ENCODE assay signal across 21 cellular contexts in the genomic region with DNA sequence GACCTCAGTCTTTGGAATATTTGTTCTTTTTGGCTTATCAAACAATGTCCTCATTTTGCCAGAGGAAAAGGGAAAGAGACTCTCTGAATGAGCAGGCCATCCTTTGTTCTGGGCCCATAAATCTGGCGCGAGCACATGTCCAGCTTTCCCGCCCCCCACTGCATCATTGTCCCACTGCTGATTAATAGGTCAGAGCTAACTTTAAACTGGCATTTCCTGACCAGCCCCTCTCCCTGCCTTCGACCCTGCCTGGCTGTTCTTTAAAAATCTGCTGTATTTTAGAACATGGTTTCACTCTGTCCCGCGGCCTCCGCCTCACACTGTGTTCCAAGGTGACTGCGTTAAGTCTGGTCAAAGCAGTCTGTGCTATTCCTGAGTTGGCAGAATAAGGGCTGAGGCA.
DNase-seq lines count a peak whose midpoint lies in the region; ATAC-seq and TF ChIP-seq lines count a peak whose summit lies in the region.
"Had no signal": no experiment of that assay in that cellular context is flagged by ENCODE, and none has a peak within 500 bp of the region (broad histone marks: within the 10 kb centered on the region; RNA-seq: fewer than 3 reads in every experiment).

No MANE protein-coding gene starts in this region.

- no peak overlapping the region for H3K4me3 Mint-ChIP-seq in H9
- H3K4me3 Mint-ChIP-seq: effector memory CD8-positive, alpha-beta T cell had no signal

- no peaks in the 10 kb centered on the region for H4K20me1 ChIP-seq in H9 (ENCODE audit: control insufficient read depth, insufficient read depth, insufficient read length)

- no peak overlapping the region for H2AFZ ChIP-seq in H9 (ENCODE audit: low read length)

- no peak overlapping the region for H2BK20ac ChIP-seq in H9 (ENCODE audit: low read depth, low read length, poor library complexity, severe bottlenecking)

- H3K4me2 ChIP-seq in H9 (ENCODE audit: insufficient read depth, insufficient read length, low read length) = no peak overlapping the region

- no peaks in the 10 kb centered on the region for H3K9me3 Mint-ChIP-seq in H9

- no peaks in the 10 kb centered on the region for H3K9me3 ChIP-seq in H9 (ENCODE audit: control insufficient read depth, low read depth, low read length)
- no peaks in the 10 kb centered on the region for H3K9me3 ChIP-seq in gastroesophageal sphincter
- no peaks in the 10 kb centered on the region for H3K9me3 ChIP-seq in lung (ENCODE audit: control insufficient read depth in 2 of 2, insufficient read depth in 1 of 2, low read length in 1 of 2)
- H3K9me3 ChIP-seq in spleen = no peaks in the 10 kb centered on the region
- H3K9me3 ChIP-seq: BE2C had no signal

- H3K79me2 ChIP-seq in H9 (ENCODE audit: insufficient read depth, low read length) = no peaks in the 10 kb centered on the region

- H2BK15ac ChIP-seq in H9 (ENCODE audit: low read depth, low read length) = no peak overlapping the region

- H2AK5ac ChIP-seq in H9 (ENCODE audit: insufficient read length, low read length) = no peak overlapping the region

- H3K27ac Mint-ChIP-seq in H9 = peak overlapping the region in 2 of 3 experiments; percentile 7 to 69; a peak in 1 of 7 replicates
- H3K27ac Mint-ChIP-seq: effector memory CD8-positive, alpha-beta T cell had no signal

- H3K4ac ChIP-seq in H9 (ENCODE audit: low read depth, low read length) = no peak overlapping the region

- no peaks in the 10 kb centered on the region for H3K79me1 ChIP-seq in H9 (ENCODE audit: insufficient read depth, low read depth, low read length, poor library complexity, severe bottlenecking)

- no peaks in the 10 kb centered on the region for H3K27me3 Mint-ChIP-seq in H9 (ENCODE audit: low read depth)
- H3K27me3 Mint-ChIP-seq: effector memory CD8-positive, alpha-beta T cell had no signal

- no peak for TF ChIP-seq EP300 in gastroesophageal sphincter (IDR thresholded peaks at IDR 0.05)

- no peak overlapping the region for H3K18ac ChIP-seq in H9 (ENCODE audit: insufficient read length, low read depth, low read length)

- H3K4me3 ChIP-seq in gastroesophageal sphincter = no peak overlapping the region
- H3K4me3 ChIP-seq in lung = no peak overlapping the region
- H3K4me3 ChIP-seq in spleen = no peak overlapping the region

- H3K4me1 Mint-ChIP-seq in H9 = peaks cover 7 to 15% of the 10 kb centered on the region in 2 experiments; a peak in 3 of 4 replicates

- H3T11ph ChIP-seq in H9 (ENCODE audit: low read length) = no peak overlapping the region

- H2BK12ac ChIP-seq in H9 (ENCODE audit: insufficient read length, low read depth, low read length) = no peak overlapping the region

- TF ChIP-seq CTCF in H9 (conservative IDR thresholded peaks at IDR 0.05) = no peak
- no peak for TF ChIP-seq CTCF in gastroesophageal sphincter (IDR thresholded peaks at IDR 0.05)
- TF ChIP-seq CTCF in lung (IDR thresholded peaks at IDR 0.05; ENCODE audit: control extremely low read depth, extremely low read depth) = no peak
- no peak for TF ChIP-seq CTCF in spleen (IDR thresholded peaks at IDR 0.05 in 8 of 11, conservative IDR thresholded peaks at IDR 0.05 in 3 of 11)

- WGBS in H9 (ENCODE audit: extremely low coverage, insufficient read length, low lambda C conversion rate) = no CpG with 5 or more reads among the region's 8 CpGs
- WGBS in gastroesophageal sphincter (ENCODE audit: low coverage in 1 of 2), 2 donors = 20 to 67% methylated on average over 1 to 4 of the region's 8 CpGs
- 70 to 79% methylated on average over 8 of the region's 8 CpGs for WGBS in lung, 2 donors
- 51 to 79% (median 62%) methylated on average over 8 of the region's 8 CpGs for WGBS in spleen, 5 donors

- no peak overlapping the region for H2BK5ac ChIP-seq in H9 (ENCODE audit: insufficient read length, low read length)

- H3K4me1 ChIP-seq in H9 (ENCODE audit: insufficient read depth, low read length) (no peaks in the 10 kb centered on the region), gastroesophageal sphincter (peaks cover 0 to 13% (median 0%) of the 10 kb centered on the region in 3 donors), lung (ENCODE audit: control insufficient read depth in 2 of 2, insufficient read depth in 2 of 2, low read length in 2 of 2) (no peaks in the 10 kb centered on the region), spleen (peaks cover 0 to 16% (median 5%) of the 10 kb centered on the region in 6 donors)
- H3K4me1 ChIP-seq: BE2C had no signal

- no peak overlapping the region for H3K27ac ChIP-seq in H9 (ENCODE audit: insufficient read length, low read depth, low read length)
- H3K27ac ChIP-seq in gastroesophageal sphincter = peak overlapping the region in 3 of 4 donors; percentile 44 to 62 (median 54)
- peak overlapping the region; percentile 51 to 59 for H3K27ac ChIP-seq in lung (ENCODE audit: low read depth in 1 of 2, low read length in 1 of 2)
- peak overlapping the region in 7 of 8 donors; percentile 16 to 79 (median 66) for H3K27ac ChIP-seq in spleen

- no peak overlapping the region for H4K5ac ChIP-seq in H9 (ENCODE audit: insufficient read length, low read depth, low read length)

- H3K36me3 ChIP-seq in gastroesophageal sphincter (no peaks in the 10 kb centered on the region), lung (ENCODE audit: control insufficient read depth in 2 of 2, insufficient read depth in 2 of 2, low read length in 2 of 2) (no peaks in the 10 kb centered on the region), spleen (no peaks in the 10 kb centered on the region)
- H3K36me3 ChIP-seq: BE2C had no signal

- no peaks in the 10 kb centered on the region for H3K27me3 ChIP-seq in H9 (ENCODE audit: insufficient read depth, low read length)
- no peaks in the 10 kb centered on the region for H3K27me3 ChIP-seq in gastroesophageal sphincter
- H3K27me3 ChIP-seq in lung (ENCODE audit: control insufficient read depth, insufficient read depth) = no peaks in the 10 kb centered on the region
- no peaks in the 10 kb centered on the region for H3K27me3 ChIP-seq in spleen (replicated peaks in 1 of 7)
- H3K27me3 ChIP-seq: BE2C had no signal

- ATAC-seq in gastroesophageal sphincter = peak; percentile 30
- ATAC-seq in lung (ENCODE audit: insufficient read depth, low FRiP score) = no peak
- ATAC-seq: effector memory CD8-positive, alpha-beta T cell had no signal

- H4K8ac ChIP-seq in H9 (replicated peaks; ENCODE audit: insufficient read length, low read depth, low read length) = no peak overlapping the region

- no peaks in the 10 kb centered on the region for H3K36me3 Mint-ChIP-seq in H9 (ENCODE audit: insufficient read depth in 1 of 3, low read depth in 3 of 3)

- H3K23ac ChIP-seq in H9 (ENCODE audit: insufficient read length, low read depth, low read length) = no peak overlapping the region

- H3K9ac ChIP-seq in H9 (ENCODE audit: extremely low read depth, insufficient read length, low read length) = no peak overlapping the region

- intact Hi-C loops in spleen (cut with DNase I; ENCODE audit: low total_unique reads) = no loop called here

- DNase-seq in H9 (no peak), lung (ENCODE audit: low spot score) (no peak), spleen (no peak), NCI-H524 treated with DMSO at 0.1 percent for 48 hours (lab: John Stamatoyannopoulos, UW) (no peak), NCI-H748 treated with DMSO at 0.1 percent for 48 hours (lab: John Stamatoyannopoulos, UW) (no peak)
- DNase-seq in activated naive CD4-positive, alpha-beta T cell (lab: John Stamatoyannopoulos, UW) = no peak
- no peak for DNase-seq in stimulated activated CD4-positive, alpha-beta T cell treated with anti-CD3 and anti-CD28 coated beads, Interleukin-15, amount 100 ng/mL, for 24 hours
- DNase-seq: activated CD4-positive, CD25-positive, alpha-beta regulatory T cell treated with anti-CD3 and anti-CD28 coated beads, Interleukin-2, amount 50 U/mL, for 72 hours; activated CD8-positive, alpha-beta memory T cell treated with anti-CD3 and anti-CD28 coated beads for 24 hours; activated naive CD4-positive, alpha-beta T cell treated with anti-CD3 and anti-CD28 coated beads, Interleukin-2, amount 50 U/mL, for 16 hours; activated T-cell treated with anti-CD3 and anti-CD28 coated beads, Interleukin-2, amount 50 U/mL, for 48 hours; BE2C; DMS79; effector memory CD8-positive, alpha-beta T cell; NCI-H1105; NCI-H526; SHP77; stimulated activated CD4-positive, alpha-beta T cell treated with anti-CD3 and anti-CD28 coated beads, Interleukin-2, amount 100 ng/mL, for 24 hours; stimulated activated naive CD4-positive, alpha-beta T cell; trophoblast cell had no signal

- no peak overlapping the region for H3K56ac ChIP-seq in H9 (ENCODE audit: insufficient read length, low read depth, low read length)

- TF ChIP-seq POLR2A in gastroesophageal sphincter (IDR thresholded peaks at IDR 0.05) = no peak
- no peak for TF ChIP-seq POLR2A in spleen (IDR thresholded peaks at IDR 0.05)

- H2BK120ac ChIP-seq in H9 (ENCODE audit: low read depth, low read length, poor library complexity, severe bottlenecking) = no peak overlapping the region

- H3K23me2 ChIP-seq in H9 (ENCODE audit: insufficient read length, low read depth, low read length, poor library complexity, severe bottlenecking) = no peaks in the 10 kb centered on the region

- no peak overlapping the region for H3K14ac ChIP-seq in H9 (ENCODE audit: insufficient read depth, low read length)

- H4K91ac ChIP-seq in H9 (ENCODE audit: insufficient read length, low read depth, low read length) = no peak overlapping the region
